ENCODE assay signal across 23 cellular contexts in genomic region chr18:50422286-50422898, GRCh38.
"Had no signal": no experiment of that assay in that cellular context is flagged by ENCODE, and none has a peak within 500 bp of the region (broad histone marks: within the 10 kb centered on the region; RNA-seq: fewer than 3 reads in every experiment).

No MANE protein-coding gene starts in this region.

- H3K4me3 Mint-ChIP-seq: activated CD4-positive, alpha-beta memory T cell treated with anti-CD3 and anti-CD28 coated beads for 36 hours; activated CD4-positive, alpha-beta T cell treated with anti-CD3 and anti-CD28 coated beads, Interleukin-2, amount 10 ng/mL, durations not matched to agents 7 days and 5 days; activated naive CD8-positive, alpha-beta T cell; activated T-cell treated with anti-CD3 and anti-CD28 coated beads, Interleukin-2, amount 50 U/mL, for 4 hours; T-cell had no signal

- ATAC-seq: activated T-cell treated with anti-CD3 and anti-CD28 coated beads, Interleukin-2, amount 50 U/mL, for 4 hours; K562; T-cell had no signal

- H3K36me3 Mint-ChIP-seq: T-cell had no signal

- FAIRE-seq: K562 had no signal

- H3K4me1 Mint-ChIP-seq: activated CD4-positive, alpha-beta T cell treated with anti-CD3 and anti-CD28 coated beads, Interleukin-2, amount 10 ng/mL, durations not matched to agents 7 days and 5 days; T-cell had no signal

- H3K4me3 ChIP-seq: K562, Peyer's patch, SJSA1 had no signal

- H3K4me1 ChIP-seq: Peyer's patch, SJSA1 had no signal

- H3K27ac ChIP-seq: Peyer's patch, RWPE1, SJSA1, VCaP had no signal

- H3K27me3 ChIP-seq: Peyer's patch, SJSA1 had no signal

- H3K36me3 ChIP-seq: Peyer's patch, SJSA1 had no signal

- H3K27ac Mint-ChIP-seq: activated CD4-positive, alpha-beta memory T cell treated with anti-CD3 and anti-CD28 coated beads for 36 hours; activated CD4-positive, alpha-beta T cell treated with anti-CD3 and anti-CD28 coated beads, Interleukin-2, amount 10 ng/mL, durations not matched to agents 7 days and 5 days; activated naive CD8-positive, alpha-beta T cell; T-cell had no signal

- DNase-seq: activated CD4-positive, alpha-beta memory T cell treated with anti-CD3 and anti-CD28 coated beads for 36 hours; activated CD4-positive, alpha-beta T cell treated with anti-CD3 and anti-CD28 coated beads, Interleukin-2, amount 10 ng/mL, durations not matched to agents 7 days and 5 days; activated CD4-positive, CD25-positive, alpha-beta regulatory T cell; activated CD8-positive, alpha-beta memory T cell treated with anti-CD3 and anti-CD28 coated beads for 24 hours; activated effector memory CD4-positive, alpha-beta T cell treated with anti-CD3 and anti-CD28 coated beads, Interleukin-2, amount 50 U/mL, for 16 hours; activated naive CD4-positive, alpha-beta T cell treated with Interleukin-2 at 50 U/mL for 16 hours; activated T-cell treated with anti-CD3 and anti-CD28 coated beads, Interleukin-2, amount 50 U/mL, for 4 hours; anterior cingulate cortex; Karpas-422; NCI-H1105 treated with DMSO at 0.1 percent for 48 hours; NCI-H1436 treated with DMSO at 0.1 percent for 48 hours; NCI-H187 treated with DMSO at 0.1 percent for 48 hours; NCI-H2081 treated with DMSO at 0.1 percent for 48 hours; NCI-H446; NCI-H524; Peyer's patch; SHP77; T-cell had no signal
